ENCODE assay signal across 1 cellular context in the genomic region with DNA sequence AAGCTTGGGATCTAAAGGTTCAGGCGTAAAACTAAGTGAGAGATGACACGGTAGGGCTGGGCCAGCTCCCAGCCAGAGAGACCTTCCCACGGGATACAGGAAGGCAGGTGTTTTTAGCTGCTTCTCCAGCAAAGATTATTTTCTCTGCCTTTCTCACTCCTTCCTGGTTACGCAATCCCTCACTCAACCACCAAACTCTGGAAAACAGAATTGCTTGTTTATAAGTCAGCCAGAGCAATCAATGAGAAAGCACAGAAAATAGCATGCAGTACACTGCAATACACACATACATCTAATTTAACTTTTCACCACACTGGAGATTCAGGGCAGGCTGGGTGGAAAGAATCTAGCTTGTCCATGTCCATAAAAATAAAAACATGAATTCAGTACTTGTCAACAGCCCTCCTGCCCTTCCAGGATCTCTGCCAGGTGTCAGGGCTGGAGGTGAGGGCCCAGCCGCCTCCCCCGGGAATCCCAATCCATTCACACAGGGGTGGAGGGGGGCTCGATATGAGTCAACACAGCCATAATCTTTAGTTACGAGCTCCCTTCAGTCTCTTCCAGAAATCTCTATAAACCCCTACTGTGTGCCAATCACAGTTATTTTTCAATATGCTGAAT.
TF ChIP-seq lines count a peak whose summit lies in the region.

No MANE protein-coding gene starts in this region.

TF ChIP-seq in HEK293, 187 proteins besides CTCF, POLR2A, EP300 and RAD21 (continued from another document and continues in another):
- TF ChIP-seq PRDM6 (tag by site-specific recombination; IDR thresholded peaks at IDR 0.05) (peak; percentile 90; the same call in 1 of the 2 replicates), ZBTB17 (tag by site-specific recombination; IDR thresholded peaks at IDR 0.05) (peak; percentile 98), ZNF600 (tag by site-specific recombination; IDR thresholded peaks at IDR 0.05) (peak; percentile 53; the same call in 1 of the 2 replicates), INSM2 (tag by site-specific recombination; IDR thresholded peaks at IDR 0.05) (no peak), ZNF843 (tag by site-specific recombination; IDR thresholded peaks at IDR 0.05) (0 out of 2 replicates have a peak, but pooled peaks have one; percentile 24), ZIC2 (tag by site-specific recombination; IDR thresholded peaks at IDR 0.05) (peak; percentile 41), ZFP41 (tag by site-specific recombination; IDR thresholded peaks at IDR 0.05; ENCODE audit: borderline replicate concordance) (no peak), ZSCAN16 (tag by site-specific recombination; IDR thresholded peaks at IDR 0.05) (no peak), BCL11A (tag by site-specific recombination; IDR thresholded peaks at IDR 0.05; ENCODE audit: low read depth) (peak; percentile 43; the same call in 1 of the 2 replicates), BCL11B (tag by site-specific recombination; IDR thresholded peaks at IDR 0.05; ENCODE audit: low read depth) (no peak), ZFP69B (tag by site-specific recombination; IDR thresholded peaks at IDR 0.05) (0 out of 2 replicates have a peak, but pooled peaks have one; percentile 21), GLIS1 (tag by site-specific recombination; IDR thresholded peaks at IDR 0.05) (peak; percentile 62), OVOL3 (tag by site-specific recombination; IDR thresholded peaks at IDR 0.05) (no peak), ZNF548 (tag by site-specific recombination; IDR thresholded peaks at IDR 0.05) (no peak), ZNF169 (tag by site-specific recombination; IDR thresholded peaks at IDR 0.05) (no peak), ZNF391 (tag by site-specific recombination; IDR thresholded peaks at IDR 0.05; ENCODE audit: borderline replicate concordance, low read depth) (no peak), ZNF549 (tag by site-specific recombination; IDR thresholded peaks at IDR 0.05) (no peak), ZBTB21 (tag by site-specific recombination; IDR thresholded peaks at IDR 0.05) (peak; percentile 17; the same call in 1 of the 2 replicates), PRDM10 (tag by site-specific recombination; IDR thresholded peaks at IDR 0.05) (peak; percentile 91), ZNF426 (tag by site-specific recombination; IDR thresholded peaks at IDR 0.05) (no peak), ZNF366 (tag by site-specific recombination; conservative IDR thresholded peaks at IDR 0.05) (peak; percentile 58; the same call in 1 of the 2 replicates), MEIS1 (CRISPR knock-in tag; IDR thresholded peaks at IDR 0.05; ENCODE audit: borderline replicate concordance) (no peak), ZNF324 (tag by site-specific recombination; IDR thresholded peaks at IDR 0.05) (no peak), ZNF514 (tag by site-specific recombination; IDR thresholded peaks at IDR 0.05) (no peak), ZNF19 (tag by site-specific recombination; IDR thresholded peaks at IDR 0.05; ENCODE audit: low read depth) (no peak), GLI4 (tag by site-specific recombination; IDR thresholded peaks at IDR 0.05) (no peak), HOXA7 (CRISPR knock-in tag; IDR thresholded peaks at IDR 0.05; ENCODE audit: borderline replicate concordance) (no peak), ZNF146 (tag by site-specific recombination; IDR thresholded peaks at IDR 0.05) (no peak), ZNF530 (tag by site-specific recombination; IDR thresholded peaks at IDR 0.05; ENCODE audit: low read depth) (no peak)
- TF ChIP-seq, protein P1, sequence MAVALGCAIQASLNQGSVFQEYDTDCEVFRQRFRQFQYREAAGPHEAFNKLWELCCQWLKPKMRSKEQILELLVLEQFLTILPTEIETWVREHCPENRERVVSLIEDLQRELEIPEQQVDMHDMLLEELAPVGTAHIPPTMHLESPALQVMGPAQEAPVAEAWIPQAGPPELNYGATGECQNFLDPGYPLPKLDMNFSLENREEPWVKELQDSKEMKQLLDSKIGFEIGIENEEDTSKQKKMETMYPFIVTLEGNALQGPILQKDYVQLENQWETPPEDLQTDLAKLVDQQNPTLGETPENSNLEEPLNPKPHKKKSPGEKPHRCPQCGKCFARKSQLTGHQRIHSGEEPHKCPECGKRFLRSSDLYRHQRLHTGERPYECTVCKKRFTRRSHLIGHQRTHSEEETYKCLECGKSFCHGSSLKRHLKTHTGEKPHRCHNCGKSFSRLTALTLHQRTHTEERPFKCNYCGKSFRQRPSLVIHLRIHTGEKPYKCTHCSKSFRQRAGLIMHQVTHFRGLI (tag by site-specific recombination; IDR thresholded peaks at IDR 0.05): peak; percentile 75
- TF ChIP-seq, protein P2, sequence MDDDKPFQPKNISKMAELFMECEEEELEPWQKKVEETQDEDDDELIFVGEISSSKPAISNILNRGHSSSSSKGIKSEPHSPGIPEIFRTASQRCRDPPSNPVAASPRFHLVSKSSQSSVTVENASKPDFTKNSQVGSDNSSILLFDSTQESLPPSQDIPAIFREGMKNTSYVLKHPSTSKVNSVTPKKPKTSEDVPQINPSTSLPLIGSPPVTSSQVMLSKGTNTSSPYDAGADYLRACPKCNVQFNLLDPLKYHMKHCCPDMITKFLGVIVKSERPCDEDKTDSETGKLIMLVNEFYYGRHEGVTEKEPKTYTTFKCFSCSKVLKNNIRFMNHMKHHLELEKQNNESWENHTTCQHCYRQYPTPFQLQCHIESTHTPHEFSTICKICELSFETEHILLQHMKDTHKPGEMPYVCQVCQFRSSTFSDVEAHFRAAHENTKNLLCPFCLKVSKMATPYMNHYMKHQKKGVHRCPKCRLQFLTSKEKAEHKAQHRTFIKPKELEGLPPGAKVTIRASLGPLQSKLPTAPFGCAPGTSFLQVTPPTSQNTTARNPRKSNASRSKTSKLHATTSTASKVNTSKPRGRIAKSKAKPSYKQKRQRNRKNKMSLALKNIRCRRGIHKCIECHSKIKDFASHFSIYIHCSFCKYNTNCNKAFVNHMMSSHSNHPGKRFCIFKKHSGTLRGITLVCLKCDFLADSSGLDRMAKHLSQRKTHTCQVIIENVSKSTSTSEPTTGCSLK (tag by site-specific recombination; IDR thresholded peaks at IDR 0.05): no peak
- TF ChIP-seq, protein P3, sequence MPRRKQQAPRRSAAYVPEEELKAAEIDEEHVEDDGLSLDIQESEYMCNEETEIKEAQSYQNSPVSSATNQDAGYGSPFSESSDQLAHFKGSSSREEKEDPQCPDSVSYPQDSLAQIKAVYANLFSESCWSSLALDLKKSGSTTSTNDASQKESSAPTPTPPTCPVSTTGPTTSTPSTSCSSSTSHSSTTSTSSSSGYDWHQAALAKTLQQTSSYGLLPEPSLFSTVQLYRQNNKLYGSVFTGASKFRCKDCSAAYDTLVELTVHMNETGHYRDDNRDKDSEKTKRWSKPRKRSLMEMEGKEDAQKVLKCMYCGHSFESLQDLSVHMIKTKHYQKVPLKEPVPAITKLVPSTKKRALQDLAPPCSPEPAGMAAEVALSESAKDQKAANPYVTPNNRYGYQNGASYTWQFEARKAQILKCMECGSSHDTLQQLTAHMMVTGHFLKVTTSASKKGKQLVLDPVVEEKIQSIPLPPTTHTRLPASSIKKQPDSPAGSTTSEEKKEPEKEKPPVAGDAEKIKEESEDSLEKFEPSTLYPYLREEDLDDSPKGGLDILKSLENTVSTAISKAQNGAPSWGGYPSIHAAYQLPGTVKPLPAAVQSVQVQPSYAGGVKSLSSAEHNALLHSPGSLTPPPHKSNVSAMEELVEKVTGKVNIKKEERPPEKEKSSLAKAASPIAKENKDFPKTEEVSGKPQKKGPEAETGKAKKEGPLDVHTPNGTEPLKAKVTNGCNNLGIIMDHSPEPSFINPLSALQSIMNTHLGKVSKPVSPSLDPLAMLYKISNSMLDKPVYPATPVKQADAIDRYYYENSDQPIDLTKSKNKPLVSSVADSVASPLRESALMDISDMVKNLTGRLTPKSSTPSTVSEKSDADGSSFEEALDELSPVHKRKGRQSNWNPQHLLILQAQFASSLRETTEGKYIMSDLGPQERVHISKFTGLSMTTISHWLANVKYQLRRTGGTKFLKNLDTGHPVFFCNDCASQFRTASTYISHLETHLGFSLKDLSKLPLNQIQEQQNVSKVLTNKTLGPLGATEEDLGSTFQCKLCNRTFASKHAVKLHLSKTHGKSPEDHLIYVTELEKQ (tag by site-specific recombination; IDR thresholded peaks at IDR 0.05; ENCODE audit: borderline replicate concordance): no peak; the same call in 1 of the 2 replicates
- TF ChIP-seq, protein P4, sequence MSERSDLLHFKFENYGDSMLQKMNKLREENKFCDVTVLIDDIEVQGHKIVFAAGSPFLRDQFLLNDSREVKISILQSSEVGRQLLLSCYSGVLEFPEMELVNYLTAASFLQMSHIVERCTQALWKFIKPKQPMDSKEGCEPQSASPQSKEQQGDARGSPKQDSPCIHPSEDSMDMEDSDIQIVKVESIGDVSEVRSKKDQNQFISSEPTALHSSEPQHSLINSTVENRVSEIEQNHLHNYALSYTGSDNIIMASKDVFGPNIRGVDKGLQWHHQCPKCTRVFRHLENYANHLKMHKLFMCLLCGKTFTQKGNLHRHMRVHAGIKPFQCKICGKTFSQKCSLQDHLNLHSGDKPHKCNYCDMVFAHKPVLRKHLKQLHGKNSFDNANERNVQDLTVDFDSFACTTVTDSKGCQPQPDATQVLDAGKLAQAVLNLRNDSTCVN (tag by site-specific recombination; optimal IDR thresholded peaks at IDR 0.05): no peak
- TF ChIP-seq, protein P5, sequence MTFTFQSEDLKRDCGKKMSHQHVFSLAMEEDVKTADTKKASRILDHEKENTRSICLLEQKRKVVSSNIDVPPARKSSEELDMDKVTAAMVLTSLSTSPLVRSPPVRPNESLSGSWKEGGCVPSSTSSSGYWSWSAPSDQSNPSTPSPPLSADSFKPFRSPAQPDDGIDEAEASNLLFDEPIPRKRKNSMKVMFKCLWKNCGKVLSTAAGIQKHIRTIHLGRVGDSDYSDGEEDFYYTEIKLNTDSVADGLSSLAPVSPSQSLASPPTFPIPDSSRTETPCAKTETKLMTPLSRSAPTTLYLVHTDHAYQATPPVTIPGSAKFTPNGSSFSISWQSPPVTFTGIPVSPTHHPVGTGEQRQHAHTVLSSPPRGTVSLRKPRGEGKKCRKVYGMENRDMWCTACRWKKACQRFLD (tag by site-specific recombination; IDR thresholded peaks at IDR 0.05): no peak
- TF ChIP-seq, protein P6, sequence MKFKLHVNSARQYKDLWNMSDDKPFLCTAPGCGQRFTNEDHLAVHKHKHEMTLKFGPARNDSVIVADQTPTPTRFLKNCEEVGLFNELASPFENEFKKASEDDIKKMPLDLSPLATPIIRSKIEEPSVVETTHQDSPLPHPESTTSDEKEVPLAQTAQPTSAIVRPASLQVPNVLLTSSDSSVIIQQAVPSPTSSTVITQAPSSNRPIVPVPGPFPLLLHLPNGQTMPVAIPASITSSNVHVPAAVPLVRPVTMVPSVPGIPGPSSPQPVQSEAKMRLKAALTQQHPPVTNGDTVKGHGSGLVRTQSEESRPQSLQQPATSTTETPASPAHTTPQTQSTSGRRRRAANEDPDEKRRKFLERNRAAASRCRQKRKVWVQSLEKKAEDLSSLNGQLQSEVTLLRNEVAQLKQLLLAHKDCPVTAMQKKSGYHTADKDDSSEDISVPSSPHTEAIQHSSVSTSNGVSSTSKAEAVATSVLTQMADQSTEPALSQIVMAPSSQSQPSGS (tag by site-specific recombination; IDR thresholded peaks at IDR 0.05; ENCODE audit: low read depth): no peak
